In genomic region chr4:139814285-139815015, GRCh38 we compare ENCODE assay signal across 9 cellular contexts.
DNase-seq lines count a peak whose midpoint lies in the region; ATAC-seq and TF ChIP-seq lines count a peak whose summit lies in the region.
"Had no signal": no experiment of that assay in that cellular context is flagged by ENCODE, and none has a peak within 500 bp of the region (broad histone marks: within the 10 kb centered on the region; RNA-seq: fewer than 3 reads in every experiment).

No MANE protein-coding gene starts in this region.

- H3K9me3 ChIP-seq in right cardiac atrium (ENCODE audit: control insufficient read depth, low read length) (no peaks in the 10 kb centered on the region), smooth muscle cell (replicated peaks; ENCODE audit: low read depth) (peaks cover 4% of the 10 kb centered on the region)
- H3K9me3 ChIP-seq in CD8-positive, alpha-beta T cell (ENCODE audit: low read length), result no peaks in the 10 kb centered on the region

- no peaks in the 10 kb centered on the region for H3K36me3 Mint-ChIP-seq in CD8-positive, alpha-beta T cell
- no peaks in the 10 kb centered on the region for H3K36me3 Mint-ChIP-seq in natural killer cell

- no peaks in the 10 kb centered on the region for H3K27me3 Mint-ChIP-seq in CD8-positive, alpha-beta T cell (ENCODE audit: low read depth)
- peaks cover 5 to 22% of the 10 kb centered on the region in 2 donors for H3K27me3 Mint-ChIP-seq in natural killer cell (ENCODE audit: low read depth in 2 of 2)

- 33% methylated on average over 9 of the region's 9 CpGs for WGBS in right cardiac atrium
- 52% methylated on average over 9 of the region's 9 CpGs for WGBS in smooth muscle cell (ENCODE audit: low lambda C conversion rate)

- TF ChIP-seq CTCF in VCaP (conservative IDR thresholded peaks at IDR 0.05), result no peak
- no peak for TF ChIP-seq CTCF in smooth muscle cell (IDR thresholded peaks at IDR 0.05; ENCODE audit: borderline replicate concordance, insufficient read depth, poor library complexity, severe bottlenecking)
- TF ChIP-seq CTCF in CD8-positive, alpha-beta T cell (IDR thresholded peaks at IDR 0.05), result no peak
- TF ChIP-seq CTCF in natural killer cell (IDR thresholded peaks at IDR 0.05), result no peak

- no peak overlapping the region for H3K27ac Mint-ChIP-seq in CD8-positive, alpha-beta T cell
- H3K27ac Mint-ChIP-seq in natural killer cell, result no peak overlapping the region

- peak overlapping the region; percentile 84 for H3K4me2 ChIP-seq in smooth muscle cell

- peaks cover 4% of the 10 kb centered on the region for H3K36me3 ChIP-seq in smooth muscle cell (ENCODE audit: low read depth)
- no peaks in the 10 kb centered on the region for H3K36me3 ChIP-seq in CD8-positive, alpha-beta T cell (ENCODE audit: insufficient read depth, low read length)

- peak overlapping the region; percentile 24; the same call in 1 of the 2 replicates for H3K27ac ChIP-seq in VCaP
- H3K27ac ChIP-seq in right cardiac atrium (ENCODE audit: low read length), result peak overlapping the region; percentile 91
- H3K27ac ChIP-seq in smooth muscle cell (ENCODE audit: low read depth), result no peak overlapping the region
- no peak overlapping the region for H3K27ac ChIP-seq in CD8-positive, alpha-beta T cell (ENCODE audit: low read depth, low read length)

- peaks cover 39% of the 10 kb centered on the region for H4K20me1 ChIP-seq in smooth muscle cell (ENCODE audit: low read depth)

- ATAC-seq in right cardiac atrium, result peak; percentile 62 to 67
- ATAC-seq in CD8-positive, alpha-beta T cell, result no peak
- ATAC-seq in natural killer cell, result no peak

- H3K9ac ChIP-seq in smooth muscle cell (ENCODE audit: low read depth), result no peak overlapping the region

- H3K4me3 ChIP-seq in right cardiac atrium (ENCODE audit: low read length) (no peak overlapping the region), smooth muscle cell (no peak overlapping the region)
- H3K4me3 ChIP-seq in CD8-positive, alpha-beta T cell (ENCODE audit: low read depth, low read length), result no peak overlapping the region

- POLR2A ChIA-PET in CD8-positive, alpha-beta T cell (lab: Charles Lee), result interaction anchor here (0.6 kb wide), 1 partner anchor 1235 kb away, joined by 8 read pairs; no protein-coding TSS in a partner anchor

- H3K4me1 ChIP-seq in right cardiac atrium (ENCODE audit: control insufficient read depth, insufficient read depth, low read length) (peaks cover 12% of the 10 kb centered on the region), smooth muscle cell (ENCODE audit: low read depth) (peaks cover 29% of the 10 kb centered on the region)
- no peaks in the 10 kb centered on the region for H3K4me1 ChIP-seq in CD8-positive, alpha-beta T cell (ENCODE audit: insufficient read depth, low read length)

- DNase-seq in NCI-H1092 treated with DMSO at 0.1 percent for 48 hours (lab: John Stamatoyannopoulos, UW) (peak; percentile 79), right cardiac atrium (no peak), smooth muscle cell (lab: John Stamatoyannopoulos, UW; ENCODE audit: unreplicated experiment) (no peak), natural killer cell (no peak), cerebellar nuclear complex (lab: John Stamatoyannopoulos, UW) (no peak)
- DNase-seq in CD8-positive, alpha-beta T cell, result no peak
- DNase-seq in activated CD4-positive, alpha-beta T cell treated with anti-CD3 and anti-CD28 coated beads, Interleukin-2, amount 50 U/mL, for 4 hours, result no peak
- DNase-seq: MM.1S had no signal

- peaks cover 13% of the 10 kb centered on the region for H3K79me2 ChIP-seq in smooth muscle cell (ENCODE audit: low read depth)

- intact Hi-C loops in right cardiac atrium (cut with DNase I), result no loop called here
- intact Hi-C loops in CD8-positive, alpha-beta T cell (cut with DNase I, micrococcal nuclease), result no loop called here
- intact Hi-C loops in natural killer cell (cut with micrococcal nuclease), result no loop called here

- CTCF ChIA-PET in CD8-positive, alpha-beta T cell (lab: Charles Lee), result no interaction called here

- peaks cover 12% of the 10 kb centered on the region for H3F3A ChIP-seq in smooth muscle cell (ENCODE audit: low read depth)

- H3K4me3 Mint-ChIP-seq in CD8-positive, alpha-beta T cell, result no peak overlapping the region
- no peak overlapping the region for H3K4me3 Mint-ChIP-seq in natural killer cell

- H2AFZ ChIP-seq in smooth muscle cell (ENCODE audit: low read depth), result no peak overlapping the region

- no peaks in the 10 kb centered on the region for H3K27me3 ChIP-seq in right cardiac atrium (ENCODE audit: control insufficient read depth, insufficient read depth)
- no peaks in the 10 kb centered on the region for H3K27me3 ChIP-seq in smooth muscle cell (ENCODE audit: low read depth)
- H3K27me3 ChIP-seq in CD8-positive, alpha-beta T cell (ENCODE audit: insufficient read depth, low read length), result no peaks in the 10 kb centered on the region

- H3K9me3 Mint-ChIP-seq in CD8-positive, alpha-beta T cell, result no peaks in the 10 kb centered on the region
- H3K9me3 Mint-ChIP-seq in natural killer cell, result no peaks in the 10 kb centered on the region

- no peaks in the 10 kb centered on the region for H3K4me1 Mint-ChIP-seq in CD8-positive, alpha-beta T cell (ENCODE audit: low read depth)
- peaks cover 15% of the 10 kb centered on the region in 2 donors for H3K4me1 Mint-ChIP-seq in natural killer cell

Comparison
In these comparisons a context has a peak if more than half of its experiments do, and no peak if none do; other contexts are left out.
1. H3K27ac ChIP-seq: peak in VCaP (single experiment) and right cardiac atrium (single experiment); none in smooth muscle cell (single experiment) and CD8-positive, alpha-beta T cell (single experiment).
2. ATAC-seq: peak in right cardiac atrium (2 of 2); none in CD8-positive, alpha-beta T cell (single experiment) and natural killer cell (0 of 3).